In genomic region chr4:146175541-146176453, GRCh38 we compare ENCODE assay signal across 8 cellular contexts. TPM values are rescaled to one million over a fixed set of nuclear protein-coding genes. Genes with fewer than 3 reads are reported as not detected.
DNase-seq lines count a peak whose midpoint lies in the region; ATAC-seq and TF ChIP-seq lines count a peak whose summit lies in the region.

LSM6 (plus strand) TSS chr4:146175718; CDS start chr4:146182922, 7,204 bp downstream.

- no peaks in the 10 kb centered on the region for H3K27me3 ChIP-seq in adipocyte (replicated peaks; ENCODE audit: control insufficient read depth, insufficient read depth, low read length)
- no peaks in the 10 kb centered on the region for H3K27me3 ChIP-seq in upper lobe of left lung

- peak in 3 of 6 experiments; percentile 12 to 53 (median 13) for TF ChIP-seq CTCF in upper lobe of left lung (IDR thresholded peaks at IDR 0.05)

- H3K4me3 ChIP-seq in adipocyte (ENCODE audit: low read length) = peak within 1 kb of the TSS; percentile 97
- H3K4me3 ChIP-seq in upper lobe of left lung = peak within 1 kb of the TSS; percentile 62 to 85 (median 77)

- POLR2A ChIA-PET in HEK293T (lab: Yijun Ruan, JAX) = no interaction called here

- H3K36me3 ChIP-seq in adipocyte (ENCODE audit: control insufficient read depth, insufficient read depth, low read length, severe bottlenecking) (no peaks in the 10 kb centered on the region), upper lobe of left lung (no peaks in the 10 kb centered on the region)

- TF ChIP-seq POLR2A in GM10847 (IDR thresholded peaks at IDR 0.05; ENCODE audit: extremely low read depth, insufficient read length) (peak; percentile 56), upper lobe of left lung (IDR thresholded peaks at IDR 0.05) (peak in 2 of 4 donors; percentile 80 to 85)

- 0 to 2% methylated on average over 25 to 27 of the region's 75 CpGs for WGBS in upper lobe of left lung, 2 donors

- H3K27ac ChIP-seq in upper lobe of left lung = peak within 1 kb of the TSS; percentile 93 to 95 (median 94)

- no peaks in the 10 kb centered on the region for H3K9me3 ChIP-seq in adipocyte (ENCODE audit: control insufficient read depth, low read length)
- no peaks in the 10 kb centered on the region for H3K9me3 ChIP-seq in upper lobe of left lung

- CTCF ChIA-PET in HEK293T (lab: Yijun Ruan, JAX) = no interaction called here

- peak within 1 kb of the TSS; percentile 97 for H3K9ac ChIP-seq in adipocyte (ENCODE audit: low read length)

- peak in 1 of 4 donors; percentile 14 for TF ChIP-seq EP300 in upper lobe of left lung (IDR thresholded peaks at IDR 0.05)

- H3K4me1 ChIP-seq in adipocyte (ENCODE audit: control insufficient read depth, insufficient read depth, low read length) (peaks cover 19% of the 10 kb centered on the region), upper lobe of left lung (peaks cover 29 to 49% (median 37%) of the 10 kb centered on the region in 4 donors)

- peak; percentile 89 to 99 for ATAC-seq in upper lobe of left lung (ENCODE audit: low FRiP score in 2 of 2)

- DNase-seq in HEK293T (ENCODE audit: extremely low spot score) (peak; percentile 79), NAMALWA (ENCODE audit: low spot score) (peak; percentile 79), T follicular helper cell (ENCODE audit: low read depth) (peak; percentile 79), adipocyte (ENCODE audit: low read depth) (peak; percentile 94), cardiac septum (ENCODE audit: low spot score) (peak; percentile 96), posterior cingulate gyrus (peak; percentile 89 to 98 (median 93)), upper lobe of left lung (peak; percentile 85 to 95)

- intact Hi-C loops in cardiac septum (cut with DNase I) = no loop called here
- intact Hi-C loops in posterior cingulate gyrus (cut with DNase I) = loop anchor here (5.0 kb wide), 2 partner anchors 238 to 443 kb away; partner anchors contain the start of gene ZNF827

TF ChIP-seq in HEK293T, 16 proteins besides CTCF, POLR2A, EP300 and RAD21:
- TF ChIP-seq LEF1 (IDR thresholded peaks at IDR 0.05; ENCODE audit: borderline replicate concordance) (no peak), SUZ12 (IDR thresholded peaks at IDR 0.05) (no peak), ARNT (IDR thresholded peaks at IDR 0.05) (no peak), L3MBTL2 (conservative IDR thresholded peaks at IDR 0.05) (peak; percentile 54), FOXA1 (IDR thresholded peaks at IDR 0.05) (no peak), TARDBP (IDR thresholded peaks at IDR 0.05) (no peak), HDGF (IDR thresholded peaks at IDR 0.05; ENCODE audit: borderline replicate concordance) (no peak), CTBP1 (IDR thresholded peaks at IDR 0.05; ENCODE audit: borderline replicate concordance) (no peak), NFRKB (IDR thresholded peaks at IDR 0.05) (no peak), BHLHE40 (IDR thresholded peaks at IDR 0.05; ENCODE audit: borderline replicate concordance) (no peak), ZNF384 (IDR thresholded peaks at IDR 0.05) (no peak), SP1 (IDR thresholded peaks at IDR 0.05) (no peak)
- TF ChIP-seq, protein P1, sequence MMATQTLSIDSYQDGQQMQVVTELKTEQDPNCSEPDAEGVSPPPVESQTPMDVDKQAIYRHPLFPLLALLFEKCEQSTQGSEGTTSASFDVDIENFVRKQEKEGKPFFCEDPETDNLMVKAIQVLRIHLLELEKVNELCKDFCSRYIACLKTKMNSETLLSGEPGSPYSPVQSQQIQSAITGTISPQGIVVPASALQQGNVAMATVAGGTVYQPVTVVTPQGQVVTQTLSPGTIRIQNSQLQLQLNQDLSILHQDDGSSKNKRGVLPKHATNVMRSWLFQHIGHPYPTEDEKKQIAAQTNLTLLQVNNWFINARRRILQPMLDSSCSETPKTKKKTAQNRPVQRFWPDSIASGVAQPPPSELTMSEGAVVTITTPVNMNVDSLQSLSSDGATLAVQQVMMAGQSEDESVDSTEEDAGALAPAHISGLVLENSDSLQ (IDR thresholded peaks at IDR 0.05) = peak; percentile 22; the same call in 1 of the 2 replicates
TF ChIP-seq in HEK293T: peak in this region for 2.

RNA-seq across cellular contexts. Expression of gene LSM6, which starts in this region (rescaled TPM):
- total RNA-seq in cardiac septum (11.3 TPM), upper lobe of left lung (10 to 100 TPM; 19.6 to 48.2 (median 33.5) TPM)

Comparison
In these comparisons a context has a peak if more than half of its experiments do, and no peak if none do; other contexts are left out.
1. Peak in every context shown above with its lines: DNase-seq, ATAC-seq, H3K4me3 ChIP-seq and H3K27ac ChIP-seq.